2 cellular contexts compared by ENCODE assay signal in genomic region chr5:139197710-139198669, GRCh38.
TF ChIP-seq lines count a peak whose summit lies in the region.

Gene SIL1, minus strand, starts transcription at chr5:139198368. Its CDS starts 70,525 bp downstream, at chr5:139127843.

TF ChIP-seq in IMR-90, 13 proteins besides CTCF, POLR2A, EP300 and RAD21:
- TF ChIP-seq MXI1 (IDR thresholded peaks at IDR 0.05; ENCODE audit: borderline replicate concordance, low read depth, low read length) (0 out of 2 replicates have a peak, but pooled peaks have one; percentile 9), BHLHE40 (IDR thresholded peaks at IDR 0.05; ENCODE audit: low read depth, low read length) (peak; percentile 95), SMC3 (IDR thresholded peaks at IDR 0.05; ENCODE audit: low read depth, low read length) (no peak), CHD1 (IDR thresholded peaks at IDR 0.05; ENCODE audit: low read depth, low read length) (no peak), FOS (IDR thresholded peaks at IDR 0.05; ENCODE audit: low read depth, low read length) (no peak), RCOR1 (IDR thresholded peaks at IDR 0.05; ENCODE audit: insufficient replicate concordance, low read length) (no peak), MAZ (IDR thresholded peaks at IDR 0.05; ENCODE audit: borderline replicate concordance, low read depth, low read length) (peak; percentile 99), USF2 (IDR thresholded peaks at IDR 0.05; ENCODE audit: low read depth, low read length) (peak; percentile 54; the same call in 1 of the 2 replicates), RFX5 (IDR thresholded peaks at IDR 0.05; ENCODE audit: low read depth, low read length) (no peak)

TF ChIP-seq in endothelial cell of umbilical vein, 7 proteins besides CTCF, POLR2A, EP300 and RAD21:
- TF ChIP-seq JUN (IDR thresholded peaks at IDR 0.05; ENCODE audit: borderline replicate concordance, insufficient read depth, insufficient read length, low read depth), result no peak
- TF ChIP-seq FOS (IDR thresholded peaks at IDR 0.05; ENCODE audit: borderline replicate concordance, insufficient read depth, low read length), result no peak
- peak; percentile 99 for TF ChIP-seq POLR2AphosphoS5 (IDR thresholded peaks at IDR 0.05; ENCODE audit: insufficient read depth, low read depth, low read length)
- no peak for TF ChIP-seq MYC (IDR thresholded peaks at IDR 0.05; ENCODE audit: low read depth, low read length)
- no peak for TF ChIP-seq EZH2 (IDR thresholded peaks at IDR 0.05; ENCODE audit: borderline replicate concordance, low read depth, low read length, severe bottlenecking)
- TF ChIP-seq GATA2 (IDR thresholded peaks at IDR 0.05; ENCODE audit: insufficient read depth, insufficient read length, low read depth, low read length), result peak; percentile 19
- TF ChIP-seq MAX (IDR thresholded peaks at IDR 0.05; ENCODE audit: insufficient read depth, insufficient read length), result no peak
